18 cellular contexts compared by ENCODE assay signal in the genomic region with DNA sequence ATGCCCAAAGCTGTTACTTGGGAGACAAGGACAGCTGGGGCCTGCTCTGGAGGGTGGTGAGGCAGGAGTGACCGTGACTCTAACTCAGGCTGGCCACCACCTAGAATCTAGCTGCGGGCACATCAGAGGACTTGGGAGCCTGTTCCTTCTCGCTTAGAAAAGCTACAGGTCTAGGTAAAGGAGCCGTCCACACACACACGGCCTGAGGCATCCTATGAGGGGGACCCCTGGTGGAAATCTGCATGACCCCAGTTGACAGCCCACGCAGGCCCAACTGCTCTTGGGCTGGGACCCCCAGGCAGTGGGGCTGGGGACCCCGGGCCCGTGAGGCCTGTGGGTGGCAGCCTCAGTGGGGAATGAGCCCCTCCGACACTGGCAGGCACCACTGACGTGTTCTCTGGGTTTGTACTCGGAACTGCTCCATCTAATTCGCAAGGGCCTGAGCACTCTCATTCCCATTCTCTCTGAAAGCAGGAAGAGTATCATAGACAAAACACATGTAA.
A peak's percentile ranks its signal among the peaks of the same experiment; 100 is the strongest.
DNase-seq lines count a peak whose midpoint lies in the region; ATAC-seq and TF ChIP-seq lines count a peak whose summit lies in the region.
"Had no signal": no experiment of that assay in that cellular context is flagged by ENCODE, and none has a peak within 500 bp of the region (broad histone marks: within the 10 kb centered on the region; RNA-seq: fewer than 3 reads in every experiment).

No MANE protein-coding gene starts in this region.

- H3K4me3 ChIP-seq in lower lobe of right lung (no peak overlapping the region), thyroid gland (replicated peaks in 1 of 3) (no peak overlapping the region)
- H3K4me3 ChIP-seq: BLaER1, GM12878, HAP-1 had no signal

- TF ChIP-seq POLR2A in thyroid gland (IDR thresholded peaks at IDR 0.05), result no peak

- peaks cover 1% of the 10 kb centered on the region for H3K9me3 Mint-ChIP-seq in glutamatergic neuron (ENCODE audit: unreplicated experiment)

- 95 to 98% methylated on average over 7 to 12 of the region's 12 CpGs for WGBS in thyroid gland, 2 donors

- peaks cover 13% of the 10 kb centered on the region for H3K36me3 Mint-ChIP-seq in glutamatergic neuron (ENCODE audit: unreplicated experiment)

- H3K27me3 Mint-ChIP-seq in glutamatergic neuron (ENCODE audit: unreplicated experiment), result no peaks in the 10 kb centered on the region
- H3K27me3 Mint-ChIP-seq: CD4-positive, CD25-positive, alpha-beta regulatory T cell had no signal

- H3K4me3 Mint-ChIP-seq in glutamatergic neuron (ENCODE audit: unreplicated experiment), result no peak overlapping the region
- H3K4me3 Mint-ChIP-seq: CD4-positive, CD25-positive, alpha-beta regulatory T cell had no signal

- DNase-seq in cardiac septum (ENCODE audit: low spot score), result peak; percentile 50
- DNase-seq in left cardiac atrium, result no peak
- peak; percentile 5 for DNase-seq in glutamatergic neuron
- DNase-seq in lower lobe of right lung, result peak; percentile 17
- DNase-seq in thyroid gland, result no peak
- DNase-seq in NCI-H146 (lab: John Stamatoyannopoulos, UW), result no peak
- DNase-seq: 8988T; AML-193; Calu3; CD4-positive, CD25-positive, alpha-beta regulatory T cell; DMS 273 treated with DMSO at 0.1 percent for 48 hours; IMR-90 had no signal

- ATAC-seq in left cardiac atrium (no peak), lower lobe of right lung (no peak), GM18873 (IDR thresholded peaks at IDR 0.05; ENCODE audit: low FRiP score, unreplicated experiment) (no peak), GM21528 (IDR thresholded peaks at IDR 0.05; ENCODE audit: low FRiP score, unreplicated experiment) (no peak)
- ATAC-seq: GM12878 had no signal

- no peak overlapping the region for H3K27ac Mint-ChIP-seq in glutamatergic neuron (ENCODE audit: unreplicated experiment)
- H3K27ac Mint-ChIP-seq: CD4-positive, CD25-positive, alpha-beta regulatory T cell had no signal

- intact Hi-C loops in cardiac septum (cut with DNase I), result no loop called here
- intact Hi-C loops in left cardiac atrium (cut with DNase I), result no loop called here
- intact Hi-C loops in lower lobe of right lung (cut with DNase I), result no loop called here
- intact Hi-C loops in thyroid gland (cut with DNase I), result no loop called here

- H3K27ac ChIP-seq in lower lobe of right lung (no peak overlapping the region), thyroid gland (peak overlapping the region; percentile 4 to 86 (median 73))
- H3K27ac ChIP-seq: BLaER1, HL-60 had no signal

- no peaks in the 10 kb centered on the region for H3K4me1 Mint-ChIP-seq in glutamatergic neuron (ENCODE audit: low read depth, unreplicated experiment)

- no peak for TF ChIP-seq CTCF in glutamatergic neuron (IDR thresholded peaks at IDR 0.05; ENCODE audit: partially characterized antibody, unreplicated experiment)
- no peak for TF ChIP-seq CTCF in lower lobe of right lung (IDR thresholded peaks at IDR 0.05)
- TF ChIP-seq CTCF in thyroid gland (IDR thresholded peaks at IDR 0.05), result no peak

- H3K4me1 ChIP-seq in lower lobe of right lung (no peaks in the 10 kb centered on the region), thyroid gland (peaks cover 51 to 56% of the 10 kb centered on the region in 2 donors)

- no peaks in the 10 kb centered on the region for H3K9me3 ChIP-seq in lower lobe of right lung
- H3K9me3 ChIP-seq in thyroid gland, result no peaks in the 10 kb centered on the region
- H3K9me3 ChIP-seq: HAP-1 had no signal

- H3K36me3 ChIP-seq in lower lobe of right lung, result peaks cover 12% of the 10 kb centered on the region
- no peaks in the 10 kb centered on the region for H3K36me3 ChIP-seq in thyroid gland
- H3K36me3 ChIP-seq: HAP-1 had no signal

- H3K27me3 ChIP-seq in lower lobe of right lung (ENCODE audit: low read depth) (no peaks in the 10 kb centered on the region), thyroid gland (no peaks in the 10 kb centered on the region)
- H3K27me3 ChIP-seq: BLaER1 had no signal

Comparison
In these comparisons a context has a peak if more than half of its experiments do, and no peak if none do; other contexts are left out.
1. DNase-seq: peak in cardiac septum (single experiment), glutamatergic neuron (single experiment) and lower lobe of right lung (single experiment); none in left cardiac atrium (single experiment), thyroid gland (0 of 2) and NCI-H146 (single experiment).